11 cellular contexts compared by ENCODE assay signal in the genomic region with DNA sequence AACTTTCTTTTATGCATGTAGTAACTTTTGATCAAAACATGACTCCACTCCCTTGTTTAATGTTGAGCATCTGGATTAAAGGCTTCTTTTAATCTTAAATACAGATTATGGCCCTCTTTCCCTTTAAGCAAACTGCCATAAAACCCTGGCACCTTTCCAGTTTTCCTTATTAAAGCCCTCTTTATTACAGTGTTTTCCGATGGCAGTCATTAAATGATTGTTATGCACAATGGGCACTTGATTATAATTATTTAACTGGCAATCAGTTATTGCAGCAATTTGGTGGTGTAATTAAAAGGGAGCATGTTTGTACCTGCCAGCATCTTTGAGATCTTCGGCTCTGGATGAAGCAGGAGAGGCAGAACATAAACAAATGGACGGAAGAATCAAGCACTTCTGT.
DNase-seq lines count a peak whose midpoint lies in the region; ATAC-seq, FAIRE-seq and TF ChIP-seq lines count a peak whose summit lies in the region.
"Had no signal": no experiment of that assay in that cellular context is flagged by ENCODE, and none has a peak within 500 bp of the region (broad histone marks: within the 10 kb centered on the region; RNA-seq: fewer than 3 reads in every experiment).

No MANE protein-coding gene starts in this region.

- H3K4me2 ChIP-seq in endothelial cell of umbilical vein (ENCODE audit: insufficient read depth, low read length) = peak overlapping the region; percentile 97
- H3K4me2 ChIP-seq: PC-9 had no signal

- no peak for ATAC-seq in heart right ventricle
- ATAC-seq in natural killer cell treated with Interleukin-12 subunit alpha and Interleukin-12 subunit beta and Interleukin-15 and Interleukin-18, amount 100 ng/mL, for 72 hours = no peak
- ATAC-seq in GM19324 (IDR thresholded peaks at IDR 0.05; ENCODE audit: low FRiP score, unreplicated experiment) = no peak

- FAIRE-seq in endothelial cell of umbilical vein (lab: Jason Lieb, UNC) = peak; percentile 63

- dilution Hi-C loops in endothelial cell of umbilical vein (cut with MboI; ENCODE audit: extremely low pct_ligation_motif_present, low sequenced_read_pairs) = no loop called here

- intact Hi-C loops in endothelial cell of umbilical vein (cut with micrococcal nuclease) (loop anchor here (1.0 to 2.0 kb wide), 6 partner anchors 19 to 165 kb away; no protein-coding TSS in a partner anchor), heart right ventricle (cut with DNase I) (no loop called here)

- H4K20me1 ChIP-seq in endothelial cell of umbilical vein (replicated peaks; ENCODE audit: control insufficient read depth, extremely low read depth, insufficient read depth, low read length) = no peaks in the 10 kb centered on the region

- no peaks in the 10 kb centered on the region for H3K27me3 ChIP-seq in endothelial cell of umbilical vein (ENCODE audit: control insufficient read depth in 2 of 2, insufficient read depth in 2 of 2, low read length in 2 of 2)
- H3K27me3 ChIP-seq in heart right ventricle = no peaks in the 10 kb centered on the region
- H3K27me3 ChIP-seq: adrenal gland had no signal

- H3K4me1 ChIP-seq in endothelial cell of umbilical vein (ENCODE audit: control insufficient read depth, extremely low read depth, insufficient read depth, low read length) (peaks cover 43% of the 10 kb centered on the region), heart right ventricle (peaks cover 12 to 48% (median 32%) of the 10 kb centered on the region in 9 donors)

- 73 to 74% methylated on average over 3 of the region's 3 CpGs for WGBS in heart right ventricle, 2 donors

- H3K9me3 Mint-ChIP-seq in HFFc6 = no peaks in the 10 kb centered on the region
- H3K9me3 Mint-ChIP-seq in natural killer cell treated with Interleukin-12 subunit alpha and Interleukin-12 subunit beta and Interleukin-15 and Interleukin-18, amount 100 ng/mL, for 72 hours = no peaks in the 10 kb centered on the region

- peak overlapping the region; percentile 89 for H3K9ac ChIP-seq in endothelial cell of umbilical vein (replicated peaks; ENCODE audit: extremely low read depth, insufficient read depth, low read length)

- peaks cover 3% of the 10 kb centered on the region for H3K27me3 Mint-ChIP-seq in HFFc6 (ENCODE audit: insufficient read depth)
- no peaks in the 10 kb centered on the region for H3K27me3 Mint-ChIP-seq in natural killer cell treated with Interleukin-12 subunit alpha and Interleukin-12 subunit beta and Interleukin-15 and Interleukin-18, amount 100 ng/mL, for 72 hours

- H3K4me3 ChIP-seq in endothelial cell of umbilical vein (replicated peaks in 1 of 3; ENCODE audit: insufficient read depth in 1 of 3, low read depth in 1 of 3, low read length in 3 of 3) = peak overlapping the region; percentile 31 to 82 (median 39)
- peak overlapping the region in 1 of 7 experiments; percentile 17 for H3K4me3 ChIP-seq in skin epidermis
- H3K4me3 ChIP-seq in heart right ventricle = no peak overlapping the region
- H3K4me3 ChIP-seq: adrenal gland, PC-9 had no signal

- peak overlapping the region; percentile 91 for H3K27ac Mint-ChIP-seq in HFFc6
- H3K27ac Mint-ChIP-seq in natural killer cell treated with Interleukin-12 subunit alpha and Interleukin-12 subunit beta and Interleukin-15 and Interleukin-18, amount 100 ng/mL, for 72 hours = no peak overlapping the region

- H3K36me3 Mint-ChIP-seq in HFFc6 (ENCODE audit: low read depth) = no peaks in the 10 kb centered on the region
- H3K36me3 Mint-ChIP-seq in natural killer cell treated with Interleukin-12 subunit alpha and Interleukin-12 subunit beta and Interleukin-15 and Interleukin-18, amount 100 ng/mL, for 72 hours = no peaks in the 10 kb centered on the region

- TF ChIP-seq CTCF in HFFc6 (IDR thresholded peaks at IDR 0.05) = no peak
- TF ChIP-seq CTCF in endothelial cell of umbilical vein (IDR thresholded peaks at IDR 0.05; ENCODE audit: extremely low read depth in 1 of 2, insufficient read depth in 1 of 2, low read depth in 1 of 2, low read length in 2 of 2) = no peak
- TF ChIP-seq CTCF in heart right ventricle (IDR thresholded peaks at IDR 0.05) = no peak

- H2AFZ ChIP-seq in endothelial cell of umbilical vein (ENCODE audit: low read depth, low read length) = peak overlapping the region; percentile 13
- H2AFZ ChIP-seq: PC-9 had no signal

- H3K36me3 ChIP-seq in endothelial cell of umbilical vein (ENCODE audit: control insufficient read depth in 2 of 2, extremely low read depth in 1 of 2, insufficient read depth in 2 of 2, low read length in 2 of 2) = no peaks in the 10 kb centered on the region
- no peaks in the 10 kb centered on the region for H3K36me3 ChIP-seq in heart right ventricle
- H3K36me3 ChIP-seq: adrenal gland had no signal

- H3K9me1 ChIP-seq in endothelial cell of umbilical vein (replicated peaks; ENCODE audit: control insufficient read depth, extremely low read depth, insufficient read depth, low read length) = no peaks in the 10 kb centered on the region

- CTCF ChIA-PET in endothelial cell of umbilical vein (lab: Charles Lee) = interaction anchor here (1.3 to 1.9 kb wide), 2 partner anchors 37 to 97 kb away, joined by 4 to 14 read pairs; no protein-coding TSS in a partner anchor

- peak overlapping the region; percentile 46 for H3K4me3 Mint-ChIP-seq in HFFc6
- no peak overlapping the region for H3K4me3 Mint-ChIP-seq in natural killer cell treated with Interleukin-12 subunit alpha and Interleukin-12 subunit beta and Interleukin-15 and Interleukin-18, amount 100 ng/mL, for 72 hours

- H3K4me1 Mint-ChIP-seq in HFFc6 (ENCODE audit: low read depth) = peaks cover 37% of the 10 kb centered on the region
- H3K4me1 Mint-ChIP-seq in natural killer cell treated with Interleukin-12 subunit alpha and Interleukin-12 subunit beta and Interleukin-15 and Interleukin-18, amount 100 ng/mL, for 72 hours (ENCODE audit: low read depth in 2 of 2) = no peaks in the 10 kb centered on the region

- H3K27ac ChIP-seq in endothelial cell of umbilical vein (ENCODE audit: insufficient read depth, low read depth, low read length) (peak overlapping the region; percentile 100), skin epidermis (peak overlapping the region in 17 of 21 experiments; percentile 6 to 86 (median 74)), heart right ventricle (peak overlapping the region in 3 of 10 donors; percentile 54 to 87 (median 80))
- H3K27ac ChIP-seq: adrenal gland, PC-9 had no signal

- DNase-seq in HFFc6 = no peak
- DNase-seq in NCI-H345 (lab: John Stamatoyannopoulos, UW) = peak; percentile 16
- DNase-seq in endothelial cell of umbilical vein (ENCODE audit: low read depth, low spot score) = peak; percentile 75
- no peak for DNase-seq in cortex of kidney (lab: John Stamatoyannopoulos, UW)
- no peak for DNase-seq in heart right ventricle
- no peak for DNase-seq in natural killer cell treated with Interleukin-12 subunit alpha and Interleukin-12 subunit beta and Interleukin-15 and Interleukin-18, amount 100 ng/mL, for 72 hours (ENCODE audit: low spot score)
- DNase-seq: adrenal gland, Calu3, PC-9 had no signal

- no peaks in the 10 kb centered on the region for H3K79me2 ChIP-seq in endothelial cell of umbilical vein (ENCODE audit: control insufficient read depth, insufficient read depth, low read length)

- TF ChIP-seq POLR2A in endothelial cell of umbilical vein (IDR thresholded peaks at IDR 0.05; ENCODE audit: low read depth, low read length) = no peak

- no TSS peak for BruUV-seq in endothelial cell of umbilical vein (replicated peaks; lab: Mats Ljungman, UMichigan)

- POLR2A ChIA-PET in endothelial cell of umbilical vein (lab: Charles Lee) = interaction anchor here (0.6 kb wide), 1 partner anchor 161 kb away, joined by 3 read pairs; no protein-coding TSS in a partner anchor

- H3K9me3 ChIP-seq in endothelial cell of umbilical vein (replicated peaks; ENCODE audit: control insufficient read depth, insufficient read depth, low read length) (no peaks in the 10 kb centered on the region), heart right ventricle (no peaks in the 10 kb centered on the region)
- H3K9me3 ChIP-seq: adrenal gland had no signal

TF ChIP-seq in endothelial cell of umbilical vein, 7 proteins besides CTCF, POLR2A, EP300 and RAD21:
- TF ChIP-seq EZH2 (IDR thresholded peaks at IDR 0.05; ENCODE audit: borderline replicate concordance, low read depth, low read length, severe bottlenecking) = no peak
- TF ChIP-seq FOS (IDR thresholded peaks at IDR 0.05; ENCODE audit: borderline replicate concordance, insufficient read depth, low read length) = no peak
- TF ChIP-seq GATA2 (IDR thresholded peaks at IDR 0.05; ENCODE audit: insufficient read depth, insufficient read length, low read depth, low read length) = no peak
- TF ChIP-seq MYC (IDR thresholded peaks at IDR 0.05; ENCODE audit: low read depth, low read length) = no peak
- no peak for TF ChIP-seq JUN (IDR thresholded peaks at IDR 0.05; ENCODE audit: borderline replicate concordance, insufficient read depth, insufficient read length, low read depth)
- TF ChIP-seq, protein P1, sequence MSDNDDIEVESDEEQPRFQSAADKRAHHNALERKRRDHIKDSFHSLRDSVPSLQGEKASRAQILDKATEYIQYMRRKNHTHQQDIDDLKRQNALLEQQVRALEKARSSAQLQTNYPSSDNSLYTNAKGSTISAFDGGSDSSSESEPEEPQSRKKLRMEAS (IDR thresholded peaks at IDR 0.05; ENCODE audit: insufficient read depth, insufficient read length) = no peak
- no peak for TF ChIP-seq POLR2AphosphoS5 (IDR thresholded peaks at IDR 0.05; ENCODE audit: insufficient read depth, low read depth, low read length)

Comparison
In these comparisons a context has a peak if more than half of its experiments do, and no peak if none do; other contexts are left out.
1. DNase-seq: peak in NCI-H345 (single experiment) and endothelial cell of umbilical vein (single experiment); none in HFFc6 (single experiment), cortex of kidney (single experiment), heart right ventricle (0 of 2) and natural killer cell treated with Interleukin-12 subunit alpha and Interleukin-12 subunit beta and Interleukin-15 and Interleukin-18, amount 100 ng/mL, for 72 hours (single experiment).
2. H3K4me3 ChIP-seq: peak in endothelial cell of umbilical vein (3 of 3); none in heart right ventricle (0 of 10).